ENCODE assay signal across 19 cellular contexts in genomic region chr1:2267862-2268261, GRCh38. TPM values are rescaled to one million over a fixed set of nuclear protein-coding genes. Genes with fewer than 3 reads are reported as not detected.
A peak's percentile ranks its signal among the peaks of the same experiment; 100 is the strongest.
DNase-seq lines count a peak whose midpoint lies in the region; ATAC-seq and TF ChIP-seq lines count a peak whose summit lies in the region.
"Had no signal": no experiment of that assay in that cellular context is flagged by ENCODE, and none has a peak within 500 bp of the region (broad histone marks: within the 10 kb centered on the region; RNA-seq: fewer than 3 reads in every experiment).

No MANE protein-coding gene starts in this region.

- peaks cover 75 to 98% (median 96%) of the 10 kb centered on the region in 4 donors for H3K4me1 ChIP-seq in esophagus muscularis mucosa

- no peak for TF ChIP-seq POLR2A in esophagus muscularis mucosa (IDR thresholded peaks at IDR 0.05; ENCODE audit: low read depth)

- no peak for TF ChIP-seq EP300 in esophagus muscularis mucosa (IDR thresholded peaks at IDR 0.05)

- DNase-seq in Right ventricle myocardium inferior (ENCODE audit: missing footprints) (peak; percentile 17), left ventricle myocardium superior (no peak), esophagus muscularis mucosa (ENCODE audit: extremely low spot score) (no peak), natural killer cell (no peak), NCI-H2029 treated with DMSO at 0.1 percent for 48 hours (lab: John Stamatoyannopoulos, UW) (no peak), NCI-H748 (lab: John Stamatoyannopoulos, UW; ENCODE audit: unreplicated experiment) (no peak)
- DNase-seq: DND-41, NCI-H1417 treated with DMSO at 0.1 percent for 48 hours, NCI-H2081, NCI-H510A treated with DMSO at 0.1 percent for 48 hours, Peyer's patch, SHP77 treated with DMSO at 0.1 percent for 48 hours had no signal

- no peak overlapping the region for H3K4me3 Mint-ChIP-seq in natural killer cell
- H3K4me3 Mint-ChIP-seq: GM23338 had no signal

- no peaks in the 10 kb centered on the region for H3K27me3 Mint-ChIP-seq in natural killer cell (ENCODE audit: low read depth in 2 of 2)

- 75% methylated on average over 11 of the region's 15 CpGs for WGBS in esophagus muscularis mucosa

- H3K27ac ChIP-seq in angular gyrus (ENCODE audit: low read depth, low read length) (peak overlapping the region; percentile 51), esophagus muscularis mucosa (replicated peaks in 1 of 4) (peak overlapping the region in 3 of 4 donors; percentile 12 to 84 (median 26))
- H3K27ac ChIP-seq: 22Rv1, BLaER1 had no signal

- H3K27ac Mint-ChIP-seq in natural killer cell, result peak overlapping the region in 1 of 2 donors; percentile 68

- TF ChIP-seq CTCF in esophagus muscularis mucosa (IDR thresholded peaks at IDR 0.05) (no peak), natural killer cell (IDR thresholded peaks at IDR 0.05) (no peak)

- H3K4me1 Mint-ChIP-seq in natural killer cell, result peaks cover 20 to 33% of the 10 kb centered on the region in 2 donors

- no peak overlapping the region for H3K4me3 ChIP-seq in esophagus muscularis mucosa
- H3K4me3 ChIP-seq: BLaER1, GM12878, GM23338, K562, Peyer's patch had no signal

- no peaks in the 10 kb centered on the region for H3K27me3 ChIP-seq in esophagus muscularis mucosa
- H3K27me3 ChIP-seq: BLaER1, Peyer's patch had no signal

- H3K36me3 ChIP-seq in esophagus muscularis mucosa, result no peaks in the 10 kb centered on the region
- H3K36me3 ChIP-seq: BLaER1, Peyer's patch had no signal

- H3K9me3 ChIP-seq in esophagus muscularis mucosa, result no peaks in the 10 kb centered on the region
- H3K9me3 ChIP-seq: BLaER1, Peyer's patch had no signal

- intact Hi-C loops in Right ventricle myocardium inferior (cut with DNase I), result no loop called here
- intact Hi-C loops in left ventricle myocardium superior (cut with micrococcal nuclease), result no loop called here
- intact Hi-C loops in esophagus muscularis mucosa (cut with DNase I), result no loop called here
- intact Hi-C loops in natural killer cell (cut with micrococcal nuclease), result no loop called here

- no peaks in the 10 kb centered on the region for H3K9me3 Mint-ChIP-seq in natural killer cell
- H3K9me3 Mint-ChIP-seq: GM23338 had no signal

- ATAC-seq in Right ventricle myocardium inferior (no peak), left ventricle myocardium superior (no peak), natural killer cell (peak in 2 of 3 donors; percentile 16 to 24), GM21447 (IDR thresholded peaks at IDR 0.05; ENCODE audit: unreplicated experiment) (no peak)
- ATAC-seq: GM12878, GM23338, K562 had no signal

- H3K36me3 Mint-ChIP-seq in natural killer cell, result no peaks in the 10 kb centered on the region

RNA-seq across cellular contexts. Expression of gene SKI, which starts 39.7 kb away (rescaled TPM):
- 38.5 TPM for total RNA-seq in Right ventricle myocardium inferior
- 35.3 TPM for total RNA-seq in left ventricle myocardium superior
- total RNA-seq in esophagus muscularis mucosa, result 100 to 1,000 TPM in 2 of 4 donors, 10 to 100 TPM in 2; 70.1 to 190 (median 124) TPM
- total RNA-seq in natural killer cell, result 100 to 1,000 TPM in 2 of 3 donors, 10 to 100 TPM in 1; 96.9 to 145 (median 140) TPM

Comparison
In these comparisons a context has a peak if more than half of its experiments do, and no peak if none do; other contexts are left out.
1. ATAC-seq: peak in natural killer cell (2 of 3); none in Right ventricle myocardium inferior (single experiment), left ventricle myocardium superior (single experiment) and GM21447 (single experiment).